ENCODE assay signal across 1 cellular context in genomic region chr2:86213699-86214502, GRCh38.
TF ChIP-seq lines count a peak whose summit lies in the region.

No MANE protein-coding gene starts in this region.

TF ChIP-seq in endothelial cell of umbilical vein, 7 proteins besides CTCF, POLR2A, EP300 and RAD21:
- TF ChIP-seq MAX (IDR thresholded peaks at IDR 0.05; ENCODE audit: insufficient read depth, insufficient read length), result no peak
- TF ChIP-seq GATA2 (IDR thresholded peaks at IDR 0.05; ENCODE audit: insufficient read depth, insufficient read length, low read depth, low read length), result no peak
- no peak for TF ChIP-seq MYC (IDR thresholded peaks at IDR 0.05; ENCODE audit: low read depth, low read length)
- TF ChIP-seq JUN (IDR thresholded peaks at IDR 0.05; ENCODE audit: borderline replicate concordance, insufficient read depth, insufficient read length, low read depth), result no peak
- no peak for TF ChIP-seq FOS (IDR thresholded peaks at IDR 0.05; ENCODE audit: borderline replicate concordance, insufficient read depth, low read length)
- TF ChIP-seq POLR2AphosphoS5 (IDR thresholded peaks at IDR 0.05; ENCODE audit: insufficient read depth, low read depth, low read length), result no peak
- no peak for TF ChIP-seq EZH2 (IDR thresholded peaks at IDR 0.05; ENCODE audit: borderline replicate concordance, low read depth, low read length, severe bottlenecking)
